ENCODE assay signal across 8 cellular contexts in genomic region chr10:72275351-72276012, GRCh38. TPM values are rescaled to one million over a fixed set of nuclear protein-coding genes. Genes with fewer than 3 reads are reported as not detected.
DNase-seq lines count a peak whose midpoint lies in the region; ATAC-seq and TF ChIP-seq lines count a peak whose summit lies in the region.

No MANE protein-coding gene starts in this region.

- DNase-seq in GM23248 = no peak
- peak; percentile 68 for DNase-seq in colonic mucosa
- DNase-seq in SW 1271 (lab: John Stamatoyannopoulos, UW) = no peak
- no peak for DNase-seq in NOMO-1 treated with dmso at 0.1 percent for 144 hours (lab: John Stamatoyannopoulos, UW; ENCODE audit: unreplicated experiment)
- no peak for DNase-seq in omental fat pad (ENCODE audit: low spot score)

- intact Hi-C loops in colonic mucosa (cut with DNase I) = loop anchor here (2.0 to 5.0 kb wide), 2 partner anchors 47 to 55 kb away; no protein-coding TSS in a partner anchor

- 14 to 16% methylated on average over 12 of the region's 12 CpGs for WGBS in GM23248 (ENCODE audit: low coverage in 1 of 2, low lambda C conversion rate in 2 of 2, missing lambda C conversion rate in 2 of 2), 2 experiments

- H3K79me2 ChIP-seq in GM23248 (ENCODE audit: insufficient read depth) (peaks cover 28% of the 10 kb centered on the region), OCI-LY3 (ENCODE audit: low read length) (peaks cover 17% of the 10 kb centered on the region)

- H3K36me3 ChIP-seq in GM23248 (ENCODE audit: low read depth) = peaks cover 15% of the 10 kb centered on the region
- H3K36me3 ChIP-seq in OCI-LY3 (replicated peaks; ENCODE audit: low read depth, low read length) = peaks cover 27% of the 10 kb centered on the region
- H3K36me3 ChIP-seq in colonic mucosa = no peaks in the 10 kb centered on the region
- H3K36me3 ChIP-seq in muscle layer of duodenum (ENCODE audit: control insufficient read depth in 1 of 2, insufficient read depth in 2 of 2, low read length in 2 of 2) = peaks cover 0 to 14% of the 10 kb centered on the region in 2 donors

- peak overlapping the region; percentile 65 for H3K27ac ChIP-seq in GM23248
- peak overlapping the region; percentile 40 for H3K27ac ChIP-seq in OCI-LY3 (ENCODE audit: low read length)
- peak overlapping the region; percentile 97 for H3K27ac ChIP-seq in colonic mucosa
- peak overlapping the region; percentile 97 for H3K27ac ChIP-seq in muscle layer of duodenum (ENCODE audit: low read length)

- H3K4me3 ChIP-seq in GM23248 (peak overlapping the region; percentile 92), OCI-LY3 (ENCODE audit: low read length) (peak overlapping the region; percentile 82), colonic mucosa (peak overlapping the region; percentile 79), muscle layer of duodenum (ENCODE audit: low read depth in 1 of 2, low read length in 2 of 2) (peak overlapping the region; percentile 82 to 98)

- peak overlapping the region; percentile 88 for H3K4me2 ChIP-seq in GM23248 (ENCODE audit: unreplicated experiment)
- H3K4me2 ChIP-seq in OCI-LY3 (ENCODE audit: low read length) = peak overlapping the region; percentile 92

- H3K9me3 ChIP-seq in GM23248 (ENCODE audit: low read depth) (no peaks in the 10 kb centered on the region), OCI-LY3 (ENCODE audit: insufficient read depth, low read length) (no peaks in the 10 kb centered on the region), colonic mucosa (no peaks in the 10 kb centered on the region), muscle layer of duodenum (ENCODE audit: control insufficient read depth in 1 of 2, low read length in 2 of 2) (no peaks in the 10 kb centered on the region)

- no peaks in the 10 kb centered on the region for H3K27me3 ChIP-seq in GM23248 (replicated peaks; ENCODE audit: insufficient read depth)
- peaks cover 7% of the 10 kb centered on the region; the same call in 1 of the 2 replicates for H3K27me3 ChIP-seq in OCI-LY3 (ENCODE audit: low read depth, low read length)
- no peaks in the 10 kb centered on the region for H3K27me3 ChIP-seq in colonic mucosa
- H3K27me3 ChIP-seq in muscle layer of duodenum (ENCODE audit: low read depth, low read length) = no peaks in the 10 kb centered on the region

- H3K4me1 ChIP-seq in GM23248 (ENCODE audit: insufficient read depth) (peaks cover 12% of the 10 kb centered on the region), OCI-LY3 (ENCODE audit: low read length) (peaks cover 25% of the 10 kb centered on the region), colonic mucosa (peaks cover 28% of the 10 kb centered on the region), muscle layer of duodenum (ENCODE audit: control insufficient read depth in 1 of 2, insufficient read depth in 2 of 2, low read length in 2 of 2) (peaks cover 14 to 29% of the 10 kb centered on the region in 2 donors)

- H3K9me2 ChIP-seq in GM23248 (ENCODE audit: insufficient read depth) = no peaks in the 10 kb centered on the region

- H2AFZ ChIP-seq in GM23248 (no peak overlapping the region), OCI-LY3 (ENCODE audit: low read depth, low read length) (no peak overlapping the region)

- H4K20me1 ChIP-seq in GM23248 (ENCODE audit: insufficient read depth) = no peaks in the 10 kb centered on the region; the same call in 1 of the 2 replicates
- H4K20me1 ChIP-seq in OCI-LY3 (ENCODE audit: insufficient read depth, low read length) = peaks cover 18% of the 10 kb centered on the region

- peak overlapping the region; percentile 83 for H3K9ac ChIP-seq in GM23248
- peak overlapping the region; percentile 79 for H3K9ac ChIP-seq in OCI-LY3 (ENCODE audit: low read length)
- peak overlapping the region; percentile 95 for H3K9ac ChIP-seq in colonic mucosa (ENCODE audit: low read depth in 2 of 2, low read length in 2 of 2)

- H3F3A ChIP-seq in GM23248 (ENCODE audit: insufficient read depth) = peaks cover 47% of the 10 kb centered on the region

- TF ChIP-seq CTCF in OCI-LY3 (IDR thresholded peaks at IDR 0.05; ENCODE audit: low read depth, low read length) (no peak), colonic mucosa (IDR thresholded peaks at IDR 0.05) (no peak), omental fat pad (IDR thresholded peaks at IDR 0.05) (no peak)

- in situ Hi-C loops in GM23248 (cut with MboI) = no loop called here

- ATAC-seq in omental fat pad (ENCODE audit: low FRiP score) (no peak), HG02642 (IDR thresholded peaks at IDR 0.05; ENCODE audit: poor library complexity, unreplicated experiment) (no peak)

RNA-seq across cellular contexts. Expression of gene DDIT4, which starts 1.8 kb away (rescaled TPM):
- total RNA-seq in GM23248 (2014; rRNA removed; shearing (Covaris generic)) = 188 and 199 TPM in 2 replicates
- polyA plus RNA-seq in GM23248 (2016; fragmentation: Nextera tagmentation; extraction: Ambion mirVana) = 144 and 155 TPM in 2 replicates
- total RNA-seq in colonic mucosa = 100 to 1,000 TPM in 1 of 2 donors, 10 to 100 TPM in 1; 45.5 to 147 TPM
- total RNA-seq in omental fat pad = 100 to 1,000 TPM in 3 of 4 donors, 10 to 100 TPM in 1; 56.2 to 527 (median 185) TPM

RNA-seq across cellular contexts. Expression of gene ASCC1, which starts 59.4 kb away (rescaled TPM):
- 21.5 and 25.2 TPM in 2 replicates for total RNA-seq in GM23248 (2014; rRNA removed; shearing (Covaris generic))
- polyA plus RNA-seq in GM23248 (2016; fragmentation: Nextera tagmentation; extraction: Ambion mirVana) = 26.6 and 30.0 TPM in 2 replicates
- total RNA-seq in colonic mucosa = 10 to 100 TPM; 16.2 to 19.2 TPM
- 10 to 100 TPM; 21.3 to 34.5 (median 26.3) TPM for total RNA-seq in omental fat pad

RNA-seq across cellular contexts. Expression of gene ANAPC16, which starts 59.7 kb away (rescaled TPM):
- 61.1 and 69.6 TPM in 2 replicates for total RNA-seq in GM23248 (2014; rRNA removed; shearing (Covaris generic))
- polyA plus RNA-seq in GM23248 (2016; fragmentation: Nextera tagmentation; extraction: Ambion mirVana) = 97.9 and 101 TPM in 2 replicates
- total RNA-seq in colonic mucosa (10 to 100 TPM; 63.2 to 85.2 TPM), omental fat pad (10 to 100 TPM; 52.2 to 97.6 (median 76.3) TPM)

Comparison
In these comparisons a context has a peak if more than half of its experiments do, and no peak if none do; other contexts are left out.
1. H3K27ac ChIP-seq: peak in every context shown above with its lines; median percentile 97 in colonic mucosa; 97 in muscle layer of duodenum; 65 in GM23248; 40 in OCI-LY3.